ENCODE assay signal across 8 cellular contexts in genomic region chr4:147683172-147683571, GRCh38. TPM values are rescaled to one million over a fixed set of nuclear protein-coding genes. Genes with fewer than 3 reads are reported as not detected.
A peak's percentile ranks its signal among the peaks of the same experiment; 100 is the strongest.
DNase-seq lines count a peak whose midpoint lies in the region; TF ChIP-seq lines count a peak whose summit lies in the region.

No MANE protein-coding gene starts in this region.

- H3K36me3 ChIP-seq in endodermal cell (ENCODE audit: control insufficient read depth, insufficient read depth, low read length) (peaks cover 14% of the 10 kb centered on the region), urinary bladder (ENCODE audit: insufficient read depth) (no peaks in the 10 kb centered on the region)

- DNase-seq in HFFc6 (peak; percentile 21), endodermal cell (peak; percentile 51), mesothelial cell of epicardium (ENCODE audit: low spot score in 2 of 2, unreplicated experiment in 2 of 2) (no peak), SHP77 treated with DMSO at 0.1 percent for 48 hours (lab: John Stamatoyannopoulos, UW) (no peak)
- DNase-seq in activated CD4-positive, CD25-positive, alpha-beta regulatory T cell (lab: John Stamatoyannopoulos, UW), result no peak

- TF ChIP-seq CTCF in C4-2B (conservative IDR thresholded peaks at IDR 0.05) (no peak), HFFc6 (IDR thresholded peaks at IDR 0.05) (no peak), endodermal cell (conservative IDR thresholded peaks at IDR 0.05) (no peak), mesothelial cell of epicardium (IDR thresholded peaks at IDR 0.05; ENCODE audit: unreplicated experiment) (no peak)

- H3K27me3 ChIP-seq in endodermal cell (ENCODE audit: control insufficient read depth, insufficient read depth, low read length, poor library complexity, severe bottlenecking), result no peaks in the 10 kb centered on the region

- 8 to 12% methylated on average over 6 to 10 of the region's 10 CpGs for WGBS in endodermal cell (ENCODE audit: insufficient coverage in 1 of 2, insufficient read length in 1 of 2), 2 experiments
- WGBS in urinary bladder, result 2% methylated on average over 10 of the region's 10 CpGs

- peaks cover 39% of the 10 kb centered on the region for H3K4me1 Mint-ChIP-seq in HFFc6 (ENCODE audit: low read depth)
- H3K4me1 Mint-ChIP-seq in T-helper 1 cell treated with Interleukin-12 subunit alpha and Interleukin-12 subunit beta and Interleukin-4 antibody, amounts not matched to agents 30 μg/mL and 1 μg/mL, for 36 hours (ENCODE audit: low read depth), result peaks cover 22% of the 10 kb centered on the region
- peaks cover 21% of the 10 kb centered on the region for H3K4me1 Mint-ChIP-seq in endodermal cell
- H3K4me1 Mint-ChIP-seq in mesothelial cell of epicardium, result peaks cover 18% of the 10 kb centered on the region

- H3K9me3 ChIP-seq in endodermal cell (ENCODE audit: control insufficient read depth, low read length), result no peaks in the 10 kb centered on the region

- H3K4me1 ChIP-seq in endodermal cell (ENCODE audit: control insufficient read depth, insufficient read depth, low read length) (no peaks in the 10 kb centered on the region), urinary bladder (ENCODE audit: insufficient read depth) (no peaks in the 10 kb centered on the region)

- H3K27ac ChIP-seq in C4-2B, result peak overlapping the region; percentile 84
- no peak overlapping the region for H3K27ac ChIP-seq in endodermal cell (ENCODE audit: low read depth, low read length)
- H3K27ac ChIP-seq in urinary bladder (ENCODE audit: low read depth), result no peak overlapping the region

- H3K9ac ChIP-seq in endodermal cell (ENCODE audit: extremely low read depth, low read length, poor library complexity, severe bottlenecking), result peak overlapping the region; percentile 85

- peaks cover 12% of the 10 kb centered on the region; the same call in 1 of the 2 replicates for H3K36me3 Mint-ChIP-seq in HFFc6 (ENCODE audit: low read depth)
- H3K36me3 Mint-ChIP-seq in T-helper 1 cell treated with Interleukin-12 subunit alpha and Interleukin-12 subunit beta and Interleukin-4 antibody, amounts not matched to agents 30 μg/mL and 1 μg/mL, for 36 hours (ENCODE audit: low read depth), result peaks cover 5% of the 10 kb centered on the region
- peaks cover 14% of the 10 kb centered on the region for H3K36me3 Mint-ChIP-seq in endodermal cell (ENCODE audit: low read depth)
- H3K36me3 Mint-ChIP-seq in mesothelial cell of epicardium, result peaks cover 9% of the 10 kb centered on the region

- H3K9me3 Mint-ChIP-seq in HFFc6 (no peaks in the 10 kb centered on the region), endodermal cell (peaks cover 3% of the 10 kb centered on the region), mesothelial cell of epicardium (peaks cover 6% of the 10 kb centered on the region)
- no peaks in the 10 kb centered on the region for H3K9me3 Mint-ChIP-seq in T-helper 1 cell treated with Interleukin-12 subunit alpha and Interleukin-12 subunit beta and Interleukin-4 antibody, amounts not matched to agents 30 μg/mL and 1 μg/mL, for 36 hours

- H3K4me3 ChIP-seq in endodermal cell (ENCODE audit: low read length), result peak overlapping the region; percentile 92
- peak overlapping the region; percentile 73 for H3K4me3 ChIP-seq in urinary bladder (ENCODE audit: low read depth, low read length)

- H3K27me3 Mint-ChIP-seq in HFFc6 (ENCODE audit: insufficient read depth) (no peaks in the 10 kb centered on the region), endodermal cell (ENCODE audit: insufficient read depth) (peaks cover 6% of the 10 kb centered on the region), mesothelial cell of epicardium (ENCODE audit: low read depth) (no peaks in the 10 kb centered on the region)
- peaks cover 13% of the 10 kb centered on the region for H3K27me3 Mint-ChIP-seq in T-helper 1 cell treated with Interleukin-12 subunit alpha and Interleukin-12 subunit beta and Interleukin-4 antibody, amounts not matched to agents 30 μg/mL and 1 μg/mL, for 36 hours (ENCODE audit: low read depth)

- H3K27ac Mint-ChIP-seq in HFFc6, result peak overlapping the region; percentile 93
- peak overlapping the region; percentile 91 for H3K27ac Mint-ChIP-seq in T-helper 1 cell treated with Interleukin-12 subunit alpha and Interleukin-12 subunit beta and Interleukin-4 antibody, amounts not matched to agents 30 μg/mL and 1 μg/mL, for 36 hours
- peak overlapping the region; percentile 98 for H3K27ac Mint-ChIP-seq in endodermal cell
- peak overlapping the region; percentile 91 for H3K27ac Mint-ChIP-seq in mesothelial cell of epicardium

- H3K4me3 Mint-ChIP-seq in HFFc6 (peak overlapping the region; percentile 98), endodermal cell (peak overlapping the region; percentile 78), mesothelial cell of epicardium (peak overlapping the region; percentile 86)
- peak overlapping the region; percentile 94 for H3K4me3 Mint-ChIP-seq in T-helper 1 cell treated with Interleukin-12 subunit alpha and Interleukin-12 subunit beta and Interleukin-4 antibody, amounts not matched to agents 30 μg/mL and 1 μg/mL, for 36 hours

RNA-seq across cellular contexts. Expression of gene PRMT9, which starts 0.8 kb away (rescaled TPM):
- total RNA-seq in HFFc6 (2021; fragmentation: NEBNext Ultra II Directional; extraction: Animal tissue kit (Norgen Biotek cat#: 25700)), result 1 to 10 TPM; 6.5 to 8.5 (median 7.3) TPM
- total RNA-seq in endodermal cell (10 to 100 TPM; 15.3 to 17.3 TPM), mesothelial cell of epicardium (13.6 to 14.8 TPM (median 13.6 TPM) in 3 replicates), urinary bladder (25.4 TPM)
- polyA plus RNA-seq in endodermal cell (2013, experiment 1 of 2), result 10.2 TPM
- polyA plus RNA-seq in endodermal cell (2013, experiment 2 of 2), result 8.1 TPM
- polyA plus RNA-seq in urinary bladder, result 7.0 TPM

RNA-seq across cellular contexts. Expression of gene ARHGAP10, which starts 48.7 kb away (rescaled TPM):
- total RNA-seq in HFFc6 (2021; fragmentation: NEBNext Ultra II Directional; extraction: Animal tissue kit (Norgen Biotek cat#: 25700)), result 10 to 100 TPM; 31.1 to 37.1 (median 32.3) TPM
- total RNA-seq in endodermal cell (10 to 100 TPM in 1 of 2 donors, 1 to 10 TPM in 1; 9.1 to 11.8 TPM), mesothelial cell of epicardium (30.5 to 31.3 TPM (median 31.2 TPM) in 3 replicates), urinary bladder (76.7 TPM)
- 3.4 TPM for polyA plus RNA-seq in endodermal cell (2013, experiment 1 of 2)
- 3.6 TPM for polyA plus RNA-seq in endodermal cell (2013, experiment 2 of 2)
- polyA plus RNA-seq in urinary bladder, result 71.3 TPM

Comparison
In these comparisons a context has a peak if more than half of its experiments do, and no peak if none do; other contexts are left out.
1. DNase-seq: peak in HFFc6 (single experiment) and endodermal cell (single experiment); none in mesothelial cell of epicardium (0 of 2), SHP77 treated with DMSO at 0.1 percent for 48 hours (single experiment) and activated CD4-positive, CD25-positive, alpha-beta regulatory T cell (0 of 4).
2. Peak in every context shown above with its lines, with median percentiles within 50 percentile points of each other: H3K27ac Mint-ChIP-seq and H3K4me3 Mint-ChIP-seq.